ENCODE assay signal across 14 cellular contexts in genomic region chr19:58356971-58357797, GRCh38. TPM values are rescaled to one million over a fixed set of nuclear protein-coding genes. Genes with fewer than 3 reads are reported as not detected.
A peak's percentile ranks its signal among the peaks of the same experiment; 100 is the strongest.
DNase-seq lines count a peak whose midpoint lies in the region; ATAC-seq and TF ChIP-seq lines count a peak whose summit lies in the region.
"Had no signal": no experiment of that assay in that cellular context is flagged by ENCODE, and none has a peak within 500 bp of the region (broad histone marks: within the 10 kb centered on the region; RNA-seq: fewer than 3 reads in every experiment).

No MANE protein-coding gene starts in this region.

- 35 to 50% methylated on average over 4 to 21 of the region's 59 CpGs for WGBS in testis, 2 donors

- no peak for DNase-seq in activated CD4-positive, alpha-beta T cell treated with anti-CD3 and anti-CD28 coated beads, Interleukin-2, amount 10 ng/mL, durations not matched to agents 24 days and 14 days
- no peak for DNase-seq in activated CD4-positive, alpha-beta T cell treated with anti-CD3 and anti-CD28 coated beads, Interleukin-2, amount 50 U/mL, for 1 hour
- DNase-seq in amniotic epithelial cell (ENCODE audit: low read depth) = peak; percentile 16
- DNase-seq in hepatic stellate cell (ENCODE audit: low spot score) = peak; percentile 53
- DNase-seq in testis = no peak
- DNase-seq in NCI-H1417 (lab: John Stamatoyannopoulos, UW) = no peak
- DNase-seq in activated CD4-positive, alpha-beta T cell treated with anti-CD3 and anti-CD28 coated beads for 1 hour = no peak
- DNase-seq: anterior cingulate cortex, PC-9 had no signal

- peak overlapping the region; percentile 26 to 49 for H3K4me3 ChIP-seq in testis
- H3K4me3 ChIP-seq: A549, PC-9 had no signal

- no peaks in the 10 kb centered on the region for H3K36me3 ChIP-seq in testis (ENCODE audit: low read depth, missing control alignments)
- H3K36me3 ChIP-seq: gastroesophageal sphincter had no signal

- no peak for ATAC-seq in HG03354 (IDR thresholded peaks at IDR 0.05; ENCODE audit: poor library complexity, severe bottlenecking, unreplicated experiment)
- ATAC-seq: A549, gastroesophageal sphincter had no signal

- H3K27ac Mint-ChIP-seq in activated CD4-positive, alpha-beta T cell treated with anti-CD3 and anti-CD28 coated beads, Interleukin-2, amount 10 ng/mL, durations not matched to agents 24 days and 14 days = no peak overlapping the region

- H3K27me3 ChIP-seq in testis = no peaks in the 10 kb centered on the region

- H3K27ac ChIP-seq in testis = no peak overlapping the region
- H3K27ac ChIP-seq: A549, gastroesophageal sphincter, PC-9, VCaP had no signal

- no peaks in the 10 kb centered on the region for H3K9me3 ChIP-seq in testis

- H3K36me3 Mint-ChIP-seq in activated CD4-positive, alpha-beta T cell treated with anti-CD3 and anti-CD28 coated beads, Interleukin-2, amount 10 ng/mL, durations not matched to agents 24 days and 14 days (ENCODE audit: low read depth) = peaks cover 4% of the 10 kb centered on the region

- TF ChIP-seq POLR2A in testis (IDR thresholded peaks at IDR 0.05) = no peak

- H3K4me1 Mint-ChIP-seq in activated CD4-positive, alpha-beta T cell treated with anti-CD3 and anti-CD28 coated beads, Interleukin-2, amount 10 ng/mL, durations not matched to agents 24 days and 14 days = peaks cover 9% of the 10 kb centered on the region

- H3K4me3 Mint-ChIP-seq in activated CD4-positive, alpha-beta T cell treated with anti-CD3 and anti-CD28 coated beads, Interleukin-2, amount 10 ng/mL, durations not matched to agents 24 days and 14 days = peak overlapping the region; percentile 55

- H3K4me1 ChIP-seq in testis = no peaks in the 10 kb centered on the region

- H3K9me3 Mint-ChIP-seq in activated CD4-positive, alpha-beta T cell treated with anti-CD3 and anti-CD28 coated beads, Interleukin-2, amount 10 ng/mL, durations not matched to agents 24 days and 14 days = no peaks in the 10 kb centered on the region

- TF ChIP-seq CTCF in testis (IDR thresholded peaks at IDR 0.05) = no peak

- H3K27me3 Mint-ChIP-seq in activated CD4-positive, alpha-beta T cell treated with anti-CD3 and anti-CD28 coated beads, Interleukin-2, amount 10 ng/mL, durations not matched to agents 24 days and 14 days = no peaks in the 10 kb centered on the region

- intact Hi-C loops in activated CD4-positive, alpha-beta T cell treated with anti-CD3 and anti-CD28 coated beads, Interleukin-2, amount 10 ng/mL, durations not matched to agents 24 days and 14 days (cut with micrococcal nuclease) = no loop called here
- intact Hi-C loops in testis (cut with DNase I; ENCODE audit: low total_unique reads) = no loop called here

RNA-seq across cellular contexts. Expression of gene A1BG, which starts 3.9 kb away (rescaled TPM):
- 7.6 and 7.7 TPM in 2 replicates for total RNA-seq in activated CD4-positive, alpha-beta T cell treated with anti-CD3 and anti-CD28 coated beads, Interleukin-2, amount 10 ng/mL, durations not matched to agents 24 days and 14 days
- 10 to 100 TPM in 1 of 2 donors, 1 to 10 TPM in 1; 3.5 to 13.1 TPM for total RNA-seq in testis
- polyA plus RNA-seq in testis (ENCODE audit: insufficient read depth, low read depth, low replicate concordance) = 4.5 TPM
- total RNA-seq: HT-29 had no signal

RNA-seq across cellular contexts. Expression of gene ZNF497, which starts 5.4 kb away (rescaled TPM):
- 0.79 and 1.1 TPM in 2 replicates for total RNA-seq in activated CD4-positive, alpha-beta T cell treated with anti-CD3 and anti-CD28 coated beads, Interleukin-2, amount 10 ng/mL, durations not matched to agents 24 days and 14 days
- total RNA-seq in testis = 10 to 100 TPM; 10.3 to 10.7 TPM
- 2.6 TPM for polyA plus RNA-seq in testis (ENCODE audit: insufficient read depth, low read depth, low replicate concordance)

RNA-seq across cellular contexts. Expression of gene ZNF837, which starts 23.6 kb away (rescaled TPM):
- 0.89 and 1.1 TPM in 2 replicates for total RNA-seq in activated CD4-positive, alpha-beta T cell treated with anti-CD3 and anti-CD28 coated beads, Interleukin-2, amount 10 ng/mL, durations not matched to agents 24 days and 14 days
- 1 to 10 TPM; 6.2 to 9.3 TPM for total RNA-seq in testis
- polyA plus RNA-seq in testis (ENCODE audit: insufficient read depth, low read depth, low replicate concordance) = 1.3 TPM

RNA-seq across cellular contexts. Expression of gene RPS5, which starts 29.9 kb away (rescaled TPM):
- 1,286 and 1,288 TPM in 2 replicates for total RNA-seq in activated CD4-positive, alpha-beta T cell treated with anti-CD3 and anti-CD28 coated beads, Interleukin-2, amount 10 ng/mL, durations not matched to agents 24 days and 14 days
- 1,000 to 10,000 TPM in 1 of 2 donors, 100 to 1,000 TPM in 1; 437 to 1,004 TPM for total RNA-seq in testis
- 746 TPM for polyA plus RNA-seq in testis (ENCODE audit: insufficient read depth, low read depth, low replicate concordance)

RNA-seq across cellular contexts. Expression of gene ZSCAN22, which starts 30.4 kb away (rescaled TPM):
- total RNA-seq in activated CD4-positive, alpha-beta T cell treated with anti-CD3 and anti-CD28 coated beads, Interleukin-2, amount 10 ng/mL, durations not matched to agents 24 days and 14 days = 4.2 and 4.6 TPM in 2 replicates
- total RNA-seq in testis = 1 to 10 TPM; 3.5 to 4.9 TPM
- polyA plus RNA-seq in testis (ENCODE audit: insufficient read depth, low read depth, low replicate concordance) = 2.4 TPM
- total RNA-seq: PC-9 had no signal

Comparison
In these comparisons a context has a peak if more than half of its experiments do, and no peak if none do; other contexts are left out.
1. DNase-seq: peak in amniotic epithelial cell (single experiment) and hepatic stellate cell (single experiment); none in activated CD4-positive, alpha-beta T cell treated with anti-CD3 and anti-CD28 coated beads, Interleukin-2, amount 10 ng/mL, durations not matched to agents 24 days and 14 days (single experiment), activated CD4-positive, alpha-beta T cell treated with anti-CD3 and anti-CD28 coated beads, Interleukin-2, amount 50 U/mL, for 1 hour (single experiment), testis (single experiment), NCI-H1417 (0 of 3) and activated CD4-positive, alpha-beta T cell treated with anti-CD3 and anti-CD28 coated beads for 1 hour (single experiment).